15 cellular contexts compared by ENCODE assay signal in genomic region chr19:28307460-28307859, GRCh38.
"Had no signal": no experiment of that assay in that cellular context is flagged by ENCODE, and none has a peak within 500 bp of the region (broad histone marks: within the 10 kb centered on the region; RNA-seq: fewer than 3 reads in every experiment).

No MANE protein-coding gene starts in this region.

- H3K36me3 ChIP-seq: thyroid gland had no signal

- H3K4me1 ChIP-seq: body of pancreas, parathyroid adenoma, thyroid gland had no signal

- H3K4me3 ChIP-seq: body of pancreas, hepatocyte, lung, thyroid gland had no signal

- H3K9me3 ChIP-seq: body of pancreas, thyroid gland had no signal

- DNase-seq: activated CD4-positive, alpha-beta T cell treated with anti-CD3 and anti-CD28 coated beads for 36 hours; activated CD4-positive, alpha-beta T cell treated with anti-CD3 and anti-CD28 coated beads, Interleukin-2, amount 50 U/mL, for 48 hours; body of pancreas; caudate nucleus; endodermal cell; left cardiac atrium; stimulated activated CD4-positive, alpha-beta T cell treated with anti-CD3 and anti-CD28 coated beads, Interleukin-2, amount 100 ng/mL, for 24 hours; stimulated activated naive CD4-positive, alpha-beta T cell treated with Interleukin-2 at 50 U/mL for 16 hours; T-cell; thyroid gland had no signal

- H3K27ac ChIP-seq: body of pancreas, epithelial cell of prostate, hepatocyte, parathyroid adenoma, thyroid gland had no signal

- ATAC-seq: activated CD4-positive, alpha-beta T cell treated with anti-CD3 and anti-CD28 coated beads for 36 hours; body of pancreas; T-cell; WTC11 had no signal
